ENCODE assay signal across 8 cellular contexts in the genomic region with DNA sequence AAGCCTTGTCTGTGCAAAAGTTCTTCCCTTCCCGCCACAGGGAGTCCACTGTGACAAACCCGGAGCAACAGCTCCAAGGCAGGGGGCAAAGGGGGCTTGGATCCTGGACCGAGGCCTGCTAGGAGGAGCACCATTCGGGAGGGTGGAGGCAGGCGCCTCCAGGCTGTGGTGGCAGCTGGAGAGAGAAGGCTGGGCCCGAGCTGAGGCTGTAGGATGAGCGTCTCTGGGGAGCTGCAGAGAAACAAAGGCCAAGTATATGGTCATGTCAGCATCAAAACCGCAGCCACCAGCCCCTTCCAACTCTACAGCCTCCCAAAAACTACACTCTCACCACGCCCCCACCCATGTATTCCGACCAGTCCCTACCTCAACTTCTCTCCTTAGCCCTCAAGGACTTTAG. TPM values are rescaled to one million over a fixed set of nuclear protein-coding genes. Genes with fewer than 3 reads are reported as not detected.
DNase-seq lines count a peak whose midpoint lies in the region; ATAC-seq and TF ChIP-seq lines count a peak whose summit lies in the region.

No MANE protein-coding gene starts in this region.

- H2AK5ac ChIP-seq in mesendoderm (ENCODE audit: low read length): no peak overlapping the region

- no peak overlapping the region for H2BK15ac ChIP-seq in mesendoderm (replicated peaks; ENCODE audit: low read depth)

- peak overlapping the region; percentile 78 for H3K4me3 Mint-ChIP-seq in MCF 10A (ENCODE audit: unreplicated experiment)

- CTCF ChIA-PET in MCF 10A (lab: Yijun Ruan, JAX): interaction anchor here (0.7 to 5.5 kb wide), 12 partner anchors 11 to 207 kb away, joined by 3 to 87 read pairs (median 5); partner anchors contain the start of genes OR14I1, ZNF672 and ZNF692

- H3K9ac ChIP-seq in mesendoderm (ENCODE audit: low read length): peak overlapping the region; percentile 95

- H3K27ac Mint-ChIP-seq in MCF 10A (ENCODE audit: low read depth, unreplicated experiment): peak overlapping the region; percentile 94

- no peak for TF ChIP-seq CTCF in cardiac muscle cell (IDR thresholded peaks at IDR 0.05; ENCODE audit: low read depth, low read length)
- no peak for TF ChIP-seq CTCF in MCF 10A (IDR thresholded peaks at IDR 0.05; ENCODE audit: unreplicated experiment)

- H3K56ac ChIP-seq in mesendoderm (ENCODE audit: low read length): peak overlapping the region; percentile 97

- no peaks in the 10 kb centered on the region for H3K36me3 ChIP-seq in cardiac muscle cell
- H3K36me3 ChIP-seq in mesendoderm (ENCODE audit: control insufficient read depth, insufficient read depth, low read length): peaks cover 3% of the 10 kb centered on the region
- no peaks in the 10 kb centered on the region for H3K36me3 ChIP-seq in urinary bladder (ENCODE audit: insufficient read depth)

- H3K79me1 ChIP-seq in mesendoderm (ENCODE audit: low read length): peaks cover 29% of the 10 kb centered on the region

- ATAC-seq in Right ventricle myocardium superior (ENCODE audit: poor library complexity) (no peak), left lobe of liver (no peak)

- WGBS in mesendoderm (ENCODE audit: extremely low coverage, insufficient coverage, low lambda C conversion rate): no CpG with 5 or more reads among the region's 10 CpGs
- 26% methylated on average over 10 of the region's 10 CpGs for WGBS in urinary bladder

- no peak overlapping the region for H4K8ac ChIP-seq in mesendoderm (ENCODE audit: low read depth, low read length)

- H3K4me1 ChIP-seq in cardiac muscle cell (ENCODE audit: low read depth) (peaks cover 8% of the 10 kb centered on the region), mesendoderm (ENCODE audit: control insufficient read depth, low read depth, low read length) (no peaks in the 10 kb centered on the region), urinary bladder (ENCODE audit: insufficient read depth) (peaks cover 5% of the 10 kb centered on the region)

- no peak overlapping the region for H3K23ac ChIP-seq in mesendoderm (ENCODE audit: low read length)

- no peak overlapping the region for H2BK120ac ChIP-seq in mesendoderm (ENCODE audit: low read depth, low read length)

- peaks cover 28% of the 10 kb centered on the region for H3K79me2 ChIP-seq in mesendoderm (ENCODE audit: control insufficient read depth, insufficient read depth, low read length)

- peaks cover 64% of the 10 kb centered on the region for H3K4me1 Mint-ChIP-seq in MCF 10A (ENCODE audit: insufficient read depth, unreplicated experiment)

- peaks cover 43% of the 10 kb centered on the region for H3K36me3 Mint-ChIP-seq in MCF 10A (ENCODE audit: insufficient read depth, unreplicated experiment)

- no peak overlapping the region for H3K18ac ChIP-seq in mesendoderm (ENCODE audit: low read length)

- no peaks in the 10 kb centered on the region for H3K9me3 ChIP-seq in cardiac muscle cell (ENCODE audit: low read depth)

- no peak overlapping the region for H4K5ac ChIP-seq in mesendoderm (ENCODE audit: low read length)

- H3K4me3 ChIP-seq in cardiac muscle cell (peak overlapping the region; percentile 64), mesendoderm (ENCODE audit: low read length) (peak overlapping the region; percentile 97), urinary bladder (ENCODE audit: low read depth, low read length) (peak overlapping the region; percentile 79)

- peak overlapping the region; percentile 78 for H3K4me2 ChIP-seq in mesendoderm (ENCODE audit: low read length)

- TSS peak; percentile 61 for BruUV-seq in MCF 10A (replicated peaks; lab: Mats Ljungman, UMichigan)

- intact Hi-C loops in Right ventricle myocardium superior (cut with DNase I): no loop called here
- intact Hi-C loops in MCF 10A (cut with micrococcal nuclease): no loop called here

- no peaks in the 10 kb centered on the region for H3K9me3 Mint-ChIP-seq in MCF 10A (ENCODE audit: unreplicated experiment)

- no peaks in the 10 kb centered on the region for H3K27me3 Mint-ChIP-seq in MCF 10A (ENCODE audit: insufficient read depth, unreplicated experiment)

- H3K27ac ChIP-seq in cardiac muscle cell (peak overlapping the region; percentile 93), mesendoderm (ENCODE audit: low read depth, low read length) (no peak overlapping the region), urinary bladder (ENCODE audit: low read depth) (no peak overlapping the region)

- peak in 1 of 2 donors; percentile 33 for DNase-seq in cardiac muscle cell (ENCODE audit: low read depth in 1 of 2, low spot score in 1 of 2)
- no peak for DNase-seq in Right ventricle myocardium superior
- no peak for DNase-seq in MCF 10A (ENCODE audit: unreplicated experiment)
- no peak for DNase-seq in mesendoderm
- no peak for DNase-seq in Kasumi-1 (lab: John Stamatoyannopoulos, UW)
- DNase-seq in left lobe of liver (ENCODE audit: low spot score): no peak
- DNase-seq in activated CD4-positive, alpha-beta T cell treated with anti-CD3 and anti-CD28 coated beads for 1 hour: no peak

- POLR2A ChIA-PET in MCF 10A (lab: Yijun Ruan, JAX): interaction anchor here (0.7 to 5.8 kb wide), 13 partner anchors 12 to 202 kb away, joined by 3 to 227 read pairs (median 7); partner anchors contain the start of genes PGBD2, ZNF672 and ZNF692

- peak overlapping the region; percentile 19 for H3K4ac ChIP-seq in mesendoderm (ENCODE audit: low read depth, low read length)

- no peak overlapping the region for H2BK5ac ChIP-seq in mesendoderm (ENCODE audit: low read length)

- H3K27me3 ChIP-seq in cardiac muscle cell (no peaks in the 10 kb centered on the region), mesendoderm (ENCODE audit: insufficient read depth, low read length, poor library complexity) (no peaks in the 10 kb centered on the region)

RNA-seq across cellular contexts. Expression of gene SH3BP5L, which starts 0.6 kb away (rescaled TPM):
- total RNA-seq in cardiac muscle cell: 34.8 and 39.7 TPM in 2 replicates
- polyA plus RNA-seq in cardiac muscle cell: 11.0 and 14.1 TPM in 2 replicates
- 19.8 TPM for total RNA-seq in Right ventricle myocardium superior
- total RNA-seq in MCF 10A (2022): 31.5 and 34.0 TPM in 2 replicates
- 14.0 TPM for polyA plus RNA-seq in mesendoderm (2013, experiment 1 of 2)
- 13.8 TPM for polyA plus RNA-seq in mesendoderm (2013, experiment 2 of 2)
- total RNA-seq in urinary bladder: 12.7 TPM
- 21.8 TPM for polyA plus RNA-seq in urinary bladder
- 15.3 TPM for total RNA-seq in left lobe of liver

RNA-seq across cellular contexts. Expression of gene ZNF672, which starts 12.9 kb away (rescaled TPM):
- 66.3 and 72.5 TPM in 2 replicates for total RNA-seq in cardiac muscle cell
- 56.1 and 59.2 TPM in 2 replicates for polyA plus RNA-seq in cardiac muscle cell
- total RNA-seq in Right ventricle myocardium superior: 41.7 TPM
- total RNA-seq in MCF 10A (2022): 35.8 and 36.2 TPM in 2 replicates
- polyA plus RNA-seq in mesendoderm (2013, experiment 1 of 2): 19.2 TPM
- polyA plus RNA-seq in mesendoderm (2013, experiment 2 of 2): 18.9 TPM
- 12.9 TPM for total RNA-seq in urinary bladder
- 32.5 TPM for polyA plus RNA-seq in urinary bladder
- total RNA-seq in left lobe of liver: 19.6 TPM

RNA-seq across cellular contexts. Expression of gene ZNF692, which starts 33.7 kb away (rescaled TPM):
- total RNA-seq in cardiac muscle cell (101 and 128 TPM in 2 replicates), Right ventricle myocardium superior (20.4 TPM), MCF 10A (2022) (88.8 and 103 TPM in 2 replicates), urinary bladder (14.7 TPM), left lobe of liver (20.2 TPM)
- polyA plus RNA-seq in cardiac muscle cell (98.9 and 109 TPM in 2 replicates), urinary bladder (40.8 TPM)
- 15.1 TPM for polyA plus RNA-seq in mesendoderm (2013, experiment 1 of 2)
- 15.0 TPM for polyA plus RNA-seq in mesendoderm (2013, experiment 2 of 2)
